Comparison of ENCODE assay signal across 28 cellular contexts in the genomic region with DNA sequence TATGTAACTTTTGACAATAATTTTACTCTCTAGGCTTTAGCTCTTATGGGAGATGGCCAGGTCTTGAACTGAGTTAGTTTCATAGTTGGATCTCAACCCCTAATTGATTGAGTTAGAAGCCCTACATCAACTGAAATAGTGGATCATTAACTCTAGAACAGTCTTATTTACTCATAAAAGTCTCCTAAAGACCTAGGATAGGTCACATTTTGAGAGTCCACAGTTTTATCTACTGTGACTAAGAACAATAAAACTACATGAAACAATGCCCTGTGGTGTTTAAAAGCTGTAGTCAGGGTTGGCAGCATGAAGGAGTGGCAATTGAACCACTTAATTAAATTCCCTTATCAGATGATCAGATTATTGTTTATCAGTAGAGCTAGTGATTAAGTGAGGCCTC.
"Had no signal": no experiment of that assay in that cellular context is flagged by ENCODE, and none has a peak within 500 bp of the region (broad histone marks: within the 10 kb centered on the region; RNA-seq: fewer than 3 reads in every experiment).

No MANE protein-coding gene starts in this region.

- H3K4me1 ChIP-seq: adrenal gland, suprapubic skin had no signal

- ATAC-seq: activated CD4-positive, CD25-positive, alpha-beta regulatory T cell treated with anti-CD3 and anti-CD28 coated beads, Interleukin-2, amount 50 U/mL, for 24 hours; activated CD8-positive, alpha-beta memory T cell treated with anti-CD3 and anti-CD28 coated beads, Interleukin-2, amount 10 ng/mL, durations not matched to agents 7 days and 5 days; activated CD8-positive, alpha-beta T cell treated with anti-CD3 and anti-CD28 coated beads for 36 hours; esophagus mucosa; stimulated activated naive B cell treated with anti-CD40 and anti-IgM and Interleukin-4, amounts not matched to agents 10 μg/mL and 1 μg/mL and 100 μg/mL, for 72 hours; T-helper 17 cell had no signal

- H3K27ac ChIP-seq: adrenal gland, cardiac muscle cell, stomach, suprapubic skin, tibial artery, WERI-Rb-1 had no signal

- DNase-seq: activated CD4-positive, alpha-beta T cell treated with anti-CD3 and anti-CD28 coated beads, Interleukin-2, amount 10 ng/mL, durations not matched to agents 24 days and 14 days; activated CD8-positive, alpha-beta memory T cell treated with anti-CD3 and anti-CD28 coated beads, Interleukin-2, amount 10 ng/mL, durations not matched to agents 7 days and 5 days; activated CD8-positive, alpha-beta T cell treated with anti-CD3 and anti-CD28 coated beads for 36 hours; activated naive CD4-positive, alpha-beta T cell; activated T-cell treated with anti-CD3 and anti-CD28 coated beads, Interleukin-2, amount 50 U/mL, for 48 hours; adrenal gland; cortex of kidney; endodermal cell; foreskin fibroblast; head of caudate nucleus; hypothalamus; immature natural killer cell; kidney; mesendoderm; retina; stimulated activated CD4-positive, alpha-beta T cell treated with anti-CD3 and anti-CD28 coated beads, Interleukin-15, amount 100 ng/mL, for 24 hours; stimulated activated CD4-positive, alpha-beta T cell treated with anti-CD3 and anti-CD28 coated beads, Interleukin-2, amount 100 ng/mL, for 24 hours; stimulated activated naive B cell treated with anti-CD40 and anti-IgM and Interleukin-4, amounts not matched to agents 10 μg/mL and 1 μg/mL and 100 μg/mL, for 72 hours; stomach; T-helper 17 cell; T1000; tibial artery; WERI-Rb-1 had no signal

- H3K9me3 ChIP-seq: adrenal gland, stomach, suprapubic skin, tibial artery had no signal

- H3K36me3 ChIP-seq: adrenal gland, cardiac muscle cell, stomach, suprapubic skin, tibial artery, WERI-Rb-1 had no signal

- H3K27me3 ChIP-seq: adrenal gland, cardiac muscle cell, suprapubic skin, tibial artery had no signal

- H3K4me3 ChIP-seq: adrenal gland, cardiac muscle cell, lung, stomach, suprapubic skin, tibial artery had no signal
